In genomic region chr16:1930338-1930720, GRCh38 we compare ENCODE assay signal across 1 cellular context.
TF ChIP-seq lines count a peak whose summit lies in the region.

No MANE protein-coding gene starts in this region.

TF ChIP-seq in A549, 52 proteins besides CTCF, POLR2A, EP300 and RAD21:
- TF ChIP-seq FOSL2 (IDR thresholded peaks at IDR 0.05) (no peak), FOSL2 (CRISPR knock-in tag; IDR thresholded peaks at IDR 0.05) (no peak), JUNB (IDR thresholded peaks at IDR 0.05) (no peak)
